23 cellular contexts compared by ENCODE assay signal in the genomic region with DNA sequence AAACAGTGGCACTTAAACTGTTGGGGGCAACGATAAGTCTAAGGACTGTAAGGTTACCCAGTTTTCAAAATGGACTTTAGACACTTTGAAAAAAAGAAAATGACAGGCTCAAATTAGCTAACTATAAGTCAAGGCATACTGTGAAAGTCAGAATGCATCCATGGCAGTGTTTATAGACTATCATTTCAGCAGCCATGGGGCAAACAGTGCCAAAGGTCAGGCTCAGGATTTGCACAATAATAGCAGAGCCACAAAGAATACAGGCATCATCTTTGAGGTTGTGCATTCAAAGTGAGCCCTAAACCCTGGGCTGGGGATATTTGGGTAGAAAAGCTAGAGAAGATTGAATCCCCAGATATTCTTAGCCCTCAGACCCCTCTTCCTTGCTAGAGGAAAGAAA.
DNase-seq lines count a peak whose midpoint lies in the region; ATAC-seq, FAIRE-seq and TF ChIP-seq lines count a peak whose summit lies in the region.
"Had no signal": no experiment of that assay in that cellular context is flagged by ENCODE, and none has a peak within 500 bp of the region (broad histone marks: within the 10 kb centered on the region; RNA-seq: fewer than 3 reads in every experiment).

No MANE protein-coding gene starts in this region.

- ATAC-seq in stimulated activated naive CD8-positive, alpha-beta T cell treated with anti-CD3 and anti-CD28 coated beads, Interleukin-15, amount 100 ng/mL, for 72 hours: peak; percentile 26
- no peak for ATAC-seq in stimulated activated naive CD8-positive, alpha-beta T cell treated with anti-CD3 and anti-CD28 coated beads, Interleukin-15, Interleukin-2, amounts not matched to agents 100 U/mL and 50 U/mL, for 24 hours
- ATAC-seq in left cardiac atrium: no peak
- ATAC-seq: GM23338, HCT116 had no signal

- H3K4me1 Mint-ChIP-seq in stimulated activated naive CD8-positive, alpha-beta T cell treated with anti-CD3 and anti-CD28 coated beads, Interleukin-15, amount 100 ng/mL, for 72 hours: peaks cover 31% of the 10 kb centered on the region
- H3K4me1 Mint-ChIP-seq in glutamatergic neuron (ENCODE audit: low read depth, unreplicated experiment): peaks cover 13% of the 10 kb centered on the region

- no peaks in the 10 kb centered on the region for H3K9me2 ChIP-seq in hepatocyte (replicated peaks; ENCODE audit: insufficient read depth)

- no peaks in the 10 kb centered on the region for H3K27me3 Mint-ChIP-seq in stimulated activated naive CD8-positive, alpha-beta T cell treated with anti-CD3 and anti-CD28 coated beads, Interleukin-15, amount 100 ng/mL, for 72 hours
- peaks cover 3% of the 10 kb centered on the region for H3K27me3 Mint-ChIP-seq in glutamatergic neuron (ENCODE audit: unreplicated experiment)
- H3K27me3 Mint-ChIP-seq: CD4-positive, CD25-positive, alpha-beta regulatory T cell; CD8-positive, alpha-beta memory T cell had no signal

- WGBS in hepatocyte (ENCODE audit: low lambda C conversion rate, missing lambda C conversion rate): 71% methylated on average over 1 of the region's 1 CpG
- 40% methylated on average over 1 of the region's 1 CpG for WGBS in liver
- WGBS in small intestine, 3 donors: 16 to 69% (median 57%) methylated on average over 1 of the region's 1 CpG

- no peak overlapping the region for H2AFZ ChIP-seq in hepatocyte
- H2AFZ ChIP-seq: GM23338 had no signal

- no peak overlapping the region for H3K4me3 Mint-ChIP-seq in stimulated activated naive CD8-positive, alpha-beta T cell treated with anti-CD3 and anti-CD28 coated beads, Interleukin-15, amount 100 ng/mL, for 72 hours
- H3K4me3 Mint-ChIP-seq in glutamatergic neuron (ENCODE audit: unreplicated experiment): no peak overlapping the region
- H3K4me3 Mint-ChIP-seq: CD4-positive, CD25-positive, alpha-beta regulatory T cell; CD8-positive, alpha-beta memory T cell; GM23338; HFFc6 had no signal

- H3K27ac ChIP-seq in hepatocyte (no peak overlapping the region), liver (ENCODE audit: low read depth in 1 of 2, low read length in 2 of 2) (no peak overlapping the region), small intestine (ENCODE audit: low read depth in 1 of 2, low read length in 1 of 2) (no peak overlapping the region)

- peaks cover 0 to 4% of the 10 kb centered on the region in 2 donors for H3K9me3 Mint-ChIP-seq in stimulated activated naive CD8-positive, alpha-beta T cell treated with anti-CD3 and anti-CD28 coated beads, Interleukin-15, amount 100 ng/mL, for 72 hours
- H3K9me3 Mint-ChIP-seq in glutamatergic neuron (ENCODE audit: unreplicated experiment): peaks cover 1% of the 10 kb centered on the region
- H3K9me3 Mint-ChIP-seq: CD8-positive, alpha-beta memory T cell; GM23338; HFFc6 had no signal

- H3K79me2 ChIP-seq in hepatocyte: no peaks in the 10 kb centered on the region

- no peaks in the 10 kb centered on the region for H3K36me3 Mint-ChIP-seq in glutamatergic neuron (ENCODE audit: unreplicated experiment)

- no peak overlapping the region for H3K27ac Mint-ChIP-seq in stimulated activated naive CD8-positive, alpha-beta T cell treated with anti-CD3 and anti-CD28 coated beads, Interleukin-15, amount 100 ng/mL, for 72 hours
- no peak overlapping the region for H3K27ac Mint-ChIP-seq in glutamatergic neuron (ENCODE audit: unreplicated experiment)
- H3K27ac Mint-ChIP-seq: GM23338, HFFc6 had no signal

- no peak for TF ChIP-seq CTCF in hepatocyte (IDR thresholded peaks at IDR 0.05; ENCODE audit: poor library complexity)
- no peak for TF ChIP-seq CTCF in liver (IDR thresholded peaks at IDR 0.05; ENCODE audit: low read depth, low read length, missing input control)
- TF ChIP-seq CTCF in glutamatergic neuron (IDR thresholded peaks at IDR 0.05; ENCODE audit: partially characterized antibody, unreplicated experiment): no peak

- H3K9ac ChIP-seq in liver (ENCODE audit: low read depth in 1 of 2, low read length in 2 of 2): no peak overlapping the region

- H3K4me3 ChIP-seq in hepatocyte (no peak overlapping the region), liver (ENCODE audit: low read depth in 1 of 3, low read length in 3 of 3) (no peak overlapping the region), small intestine (ENCODE audit: low read depth in 1 of 2, low read length in 2 of 2) (no peak overlapping the region)
- H3K4me3 ChIP-seq: GM23338 had no signal

- TF ChIP-seq RAD21 in liver (IDR thresholded peaks at IDR 0.05): no peak

- H3K4me1 ChIP-seq in hepatocyte (ENCODE audit: insufficient read depth) (no peaks in the 10 kb centered on the region), liver (ENCODE audit: control insufficient read depth in 4 of 4, insufficient read depth in 4 of 4, low read length in 3 of 4) (peaks cover 0 to 8% (median 0%) of the 10 kb centered on the region in 4 donors), small intestine (ENCODE audit: control insufficient read depth in 2 of 2, insufficient read depth in 1 of 2, low read depth in 1 of 2, low read length in 1 of 2) (no peaks in the 10 kb centered on the region)
- H3K4me1 ChIP-seq: BE2C had no signal

- no peak overlapping the region for H3K4me2 ChIP-seq in hepatocyte
- H3K4me2 ChIP-seq: GM23338 had no signal

- no peak for DNase-seq in stimulated activated naive CD8-positive, alpha-beta T cell treated with anti-CD3 and anti-CD28 coated beads, Interleukin-15, amount 100 ng/mL, for 72 hours
- DNase-seq in stimulated activated naive CD8-positive, alpha-beta T cell treated with anti-CD3 and anti-CD28 coated beads, Interleukin-15, Interleukin-2, amounts not matched to agents 100 U/mL and 50 U/mL, for 24 hours: no peak
- DNase-seq in hepatocyte (ENCODE audit: low spot score) (peak; percentile 12), small intestine (peak; percentile 12), OCI-M2 (lab: John Stamatoyannopoulos, UW; ENCODE audit: unreplicated experiment) (no peak), left cardiac atrium (no peak), glutamatergic neuron (no peak)
- DNase-seq: BE2C; C1 segment of cervical spinal cord; CD4-positive, CD25-positive, alpha-beta regulatory T cell; CD8-positive, alpha-beta memory T cell; COR-L47; DMS 273 treated with DMSO at 0.1 percent for 48 hours; DMS53; HFFc6 had no signal

- no peak for FAIRE-seq in small intestine (lab: Jason Lieb, UNC)
- FAIRE-seq: G401.6, GM12891, GM19239, H54, HTR-8/SVneo had no signal

- no peaks in the 10 kb centered on the region for H4K20me1 ChIP-seq in hepatocyte (ENCODE audit: insufficient read depth, poor library complexity, severe bottlenecking)

- no peaks in the 10 kb centered on the region for H3K9me3 ChIP-seq in hepatocyte (ENCODE audit: low read depth)
- no peaks in the 10 kb centered on the region for H3K9me3 ChIP-seq in liver (ENCODE audit: control insufficient read depth in 4 of 4, low read length in 3 of 4)
- H3K9me3 ChIP-seq in small intestine (ENCODE audit: control insufficient read depth, low read depth): no peaks in the 10 kb centered on the region
- H3K9me3 ChIP-seq: BE2C had no signal

- intact Hi-C loops in left cardiac atrium (cut with DNase I): no loop called here

- H3K36me3 ChIP-seq in hepatocyte (replicated peaks; ENCODE audit: insufficient read depth, low read depth): no peaks in the 10 kb centered on the region
- no peaks in the 10 kb centered on the region for H3K36me3 ChIP-seq in liver (ENCODE audit: control insufficient read depth in 4 of 4, insufficient read depth in 3 of 4, low read depth in 1 of 4, low read length in 3 of 4)
- no peaks in the 10 kb centered on the region for H3K36me3 ChIP-seq in small intestine (ENCODE audit: control insufficient read depth in 2 of 2, insufficient read depth in 2 of 2, low read length in 2 of 2)
- H3K36me3 ChIP-seq: BE2C had no signal

- H3K27me3 ChIP-seq in hepatocyte (no peaks in the 10 kb centered on the region), liver (ENCODE audit: control insufficient read depth in 4 of 4, insufficient read depth in 4 of 4, low read length in 3 of 4) (no peaks in the 10 kb centered on the region), small intestine (ENCODE audit: control insufficient read depth in 2 of 2, insufficient read depth in 2 of 2, low read length in 2 of 2) (no peaks in the 10 kb centered on the region)
- H3K27me3 ChIP-seq: BE2C had no signal

TF ChIP-seq in liver, 16 proteins besides CTCF, POLR2A, EP300 and RAD21:
- peak; percentile 21 for TF ChIP-seq SP1 (IDR thresholded peaks at IDR 0.05)
- TF ChIP-seq REST (IDR thresholded peaks at IDR 0.05): no peak
- TF ChIP-seq HNF4A (conservative IDR thresholded peaks at IDR 0.05): peak; percentile 33 to 55
- peak; percentile 23 to 46 for TF ChIP-seq RXRA (IDR thresholded peaks at IDR 0.05)

Comparison
In these comparisons a context has a peak if more than half of its experiments do, and no peak if none do; other contexts are left out.
1. DNase-seq: peak in hepatocyte (single experiment) and small intestine (single experiment); none in stimulated activated naive CD8-positive, alpha-beta T cell treated with anti-CD3 and anti-CD28 coated beads, Interleukin-15, amount 100 ng/mL, for 72 hours (0 of 2), stimulated activated naive CD8-positive, alpha-beta T cell treated with anti-CD3 and anti-CD28 coated beads, Interleukin-15, Interleukin-2, amounts not matched to agents 100 U/mL and 50 U/mL, for 24 hours (single experiment), OCI-M2 (single experiment), left cardiac atrium (single experiment) and glutamatergic neuron (single experiment).